Comparison of ENCODE assay signal across 21 cellular contexts in genomic region chr3:86960551-86960950, GRCh38. TPM values are rescaled to one million over a fixed set of nuclear protein-coding genes. Genes with fewer than 3 reads are reported as not detected.
A peak's percentile ranks its signal among the peaks of the same experiment; 100 is the strongest.
DNase-seq lines count a peak whose midpoint lies in the region; ATAC-seq and TF ChIP-seq lines count a peak whose summit lies in the region.
"Had no signal": no experiment of that assay in that cellular context is flagged by ENCODE, and none has a peak within 500 bp of the region (broad histone marks: within the 10 kb centered on the region; RNA-seq: fewer than 3 reads in every experiment).

No MANE protein-coding gene starts in this region.

- no peak overlapping the region for H3K27ac ChIP-seq in breast epithelium
- H3K27ac ChIP-seq in RWPE2 (ENCODE audit: poor library complexity, severe bottlenecking): no peak overlapping the region
- H3K27ac ChIP-seq: 22Rv1, SK-N-MC had no signal

- CTCF ChIA-PET in MCF 10A (lab: Yijun Ruan, JAX): interaction anchor here (0.5 to 1.4 kb wide), 5 partner anchors 8 to 125 kb away, joined by 3 to 4 read pairs (median 3); no protein-coding TSS in a partner anchor

- intact Hi-C loops in MCF 10A (cut with micrococcal nuclease) (no loop called here), breast epithelium (cut with DNase I; ENCODE audit: low total_unique reads) (no loop called here)
- intact Hi-C loops in activated CD4-positive, alpha-beta T cell treated with anti-CD3 and anti-CD28 coated beads, Interleukin-2, amount 10 ng/mL, durations not matched to agents 24 days and 14 days (cut with micrococcal nuclease): no loop called here

- DNase-seq in MCF 10A (ENCODE audit: unreplicated experiment) (no peak), breast epithelium (ENCODE audit: low spot score in 2 of 2) (no peak), RWPE2 (ENCODE audit: low spot score) (no peak), fibroblast of villous mesenchyme (ENCODE audit: low read depth) (peak; percentile 48)
- no peak for DNase-seq in activated naive CD8-positive, alpha-beta T cell treated with anti-CD3 and anti-CD28 coated beads for 36 hours
- no peak for DNase-seq in activated CD4-positive, alpha-beta T cell treated with anti-CD3 and anti-CD28 coated beads, Interleukin-2, amount 10 ng/mL, durations not matched to agents 24 days and 14 days
- DNase-seq: CD4-positive, alpha-beta memory T cell; H9; NCI-H1092 treated with DMSO at 0.1 percent for 48 hours; NCI-H1694; NCI-H510A treated with DMSO at 0.1 percent for 48 hours; NCI-H82; T-cell had no signal

- POLR2A ChIA-PET in MCF 10A (lab: Yijun Ruan, JAX): interaction anchor here (0.6 to 1.6 kb wide), 4 partner anchors 20 to 35 kb away, joined by 3 to 4 read pairs (median 3); no protein-coding TSS in a partner anchor

- H3K9me3 ChIP-seq in breast epithelium: no peaks in the 10 kb centered on the region
- H3K9me3 ChIP-seq in RWPE2 (ENCODE audit: severe bottlenecking): no peaks in the 10 kb centered on the region

- peak overlapping the region; percentile 94 for H3K27ac Mint-ChIP-seq in MCF 10A (ENCODE audit: low read depth, unreplicated experiment)
- no peak overlapping the region for H3K27ac Mint-ChIP-seq in activated naive CD8-positive, alpha-beta T cell treated with anti-CD3 and anti-CD28 coated beads for 36 hours
- H3K27ac Mint-ChIP-seq in activated CD4-positive, alpha-beta T cell treated with anti-CD3 and anti-CD28 coated beads, Interleukin-2, amount 10 ng/mL, durations not matched to agents 24 days and 14 days: no peak overlapping the region
- H3K27ac Mint-ChIP-seq: CD4-positive, alpha-beta memory T cell; H9; T-cell had no signal

- H3K4me1 Mint-ChIP-seq in MCF 10A (ENCODE audit: insufficient read depth, unreplicated experiment): peaks cover 25% of the 10 kb centered on the region
- no peaks in the 10 kb centered on the region for H3K4me1 Mint-ChIP-seq in activated naive CD8-positive, alpha-beta T cell treated with anti-CD3 and anti-CD28 coated beads for 36 hours
- no peaks in the 10 kb centered on the region for H3K4me1 Mint-ChIP-seq in activated CD4-positive, alpha-beta T cell treated with anti-CD3 and anti-CD28 coated beads, Interleukin-2, amount 10 ng/mL, durations not matched to agents 24 days and 14 days
- H3K4me1 Mint-ChIP-seq: CD4-positive, alpha-beta memory T cell; T-cell had no signal

- no peak for TF ChIP-seq CTCF in MCF 10A (IDR thresholded peaks at IDR 0.05; ENCODE audit: unreplicated experiment)
- no peak for TF ChIP-seq CTCF in breast epithelium (IDR thresholded peaks at IDR 0.05)
- TF ChIP-seq CTCF in RWPE2 (IDR thresholded peaks at IDR 0.05; ENCODE audit: poor library complexity, severe bottlenecking): no peak
- no peak for TF ChIP-seq CTCF in fibroblast of villous mesenchyme (IDR thresholded peaks at IDR 0.05; ENCODE audit: insufficient read depth, low read depth, low read length)

- ATAC-seq in RWPE2 (ENCODE audit: low read depth) (0 out of 3 replicates have a peak, but pooled peaks have one; percentile 46), HG02981 (IDR thresholded peaks at IDR 0.05; ENCODE audit: unreplicated experiment) (no peak), GM18858 (IDR thresholded peaks at IDR 0.05; ENCODE audit: unreplicated experiment) (no peak)
- ATAC-seq: GM12878, K562, Panc1, Right ventricle myocardium inferior, T-cell had no signal

- no peak overlapping the region for H3K4me3 Mint-ChIP-seq in MCF 10A (ENCODE audit: unreplicated experiment)
- no peak overlapping the region for H3K4me3 Mint-ChIP-seq in activated naive CD8-positive, alpha-beta T cell treated with anti-CD3 and anti-CD28 coated beads for 36 hours
- no peak overlapping the region for H3K4me3 Mint-ChIP-seq in activated CD4-positive, alpha-beta T cell treated with anti-CD3 and anti-CD28 coated beads, Interleukin-2, amount 10 ng/mL, durations not matched to agents 24 days and 14 days
- H3K4me3 Mint-ChIP-seq: CD4-positive, alpha-beta memory T cell; H9; T-cell had no signal

- H3K27me3 ChIP-seq in breast epithelium: no peaks in the 10 kb centered on the region
- H3K27me3 ChIP-seq in RWPE2 (ENCODE audit: insufficient read depth, poor library complexity, severe bottlenecking): no peaks in the 10 kb centered on the region

- H3K4me1 ChIP-seq in breast epithelium (no peaks in the 10 kb centered on the region), RWPE2 (ENCODE audit: insufficient read depth, poor library complexity, severe bottlenecking) (peaks cover 11% of the 10 kb centered on the region)

- no peaks in the 10 kb centered on the region for H3K27me3 Mint-ChIP-seq in MCF 10A (ENCODE audit: insufficient read depth, unreplicated experiment)
- no peaks in the 10 kb centered on the region for H3K27me3 Mint-ChIP-seq in activated naive CD8-positive, alpha-beta T cell treated with anti-CD3 and anti-CD28 coated beads for 36 hours
- no peaks in the 10 kb centered on the region for H3K27me3 Mint-ChIP-seq in activated CD4-positive, alpha-beta T cell treated with anti-CD3 and anti-CD28 coated beads, Interleukin-2, amount 10 ng/mL, durations not matched to agents 24 days and 14 days
- H3K27me3 Mint-ChIP-seq: CD4-positive, alpha-beta memory T cell; T-cell had no signal

- H3K4me3 ChIP-seq in breast epithelium (no peak overlapping the region), RWPE2 (ENCODE audit: severe bottlenecking) (no peak overlapping the region), fibroblast of villous mesenchyme (ENCODE audit: low read depth, low read length) (no peak overlapping the region)
- H3K4me3 ChIP-seq: GM12878, K562, SK-N-MC had no signal

- H3K36me3 ChIP-seq in breast epithelium: no peaks in the 10 kb centered on the region
- no peaks in the 10 kb centered on the region for H3K36me3 ChIP-seq in RWPE2 (ENCODE audit: low read depth)

- TF ChIP-seq POLR2A in breast epithelium (IDR thresholded peaks at IDR 0.05): no peak

- no peaks in the 10 kb centered on the region for H3K9me3 Mint-ChIP-seq in MCF 10A (ENCODE audit: unreplicated experiment)
- no peaks in the 10 kb centered on the region for H3K9me3 Mint-ChIP-seq in activated naive CD8-positive, alpha-beta T cell treated with anti-CD3 and anti-CD28 coated beads for 36 hours
- H3K9me3 Mint-ChIP-seq in activated CD4-positive, alpha-beta T cell treated with anti-CD3 and anti-CD28 coated beads, Interleukin-2, amount 10 ng/mL, durations not matched to agents 24 days and 14 days: no peaks in the 10 kb centered on the region
- H3K9me3 Mint-ChIP-seq: H9 had no signal

- BruUV-seq in MCF 10A (replicated peaks; lab: Mats Ljungman, UMichigan): no TSS peak

- H3K36me3 Mint-ChIP-seq in MCF 10A (ENCODE audit: insufficient read depth, unreplicated experiment): peaks cover 58% of the 10 kb centered on the region
- H3K36me3 Mint-ChIP-seq in activated naive CD8-positive, alpha-beta T cell treated with anti-CD3 and anti-CD28 coated beads for 36 hours: no peaks in the 10 kb centered on the region
- no peaks in the 10 kb centered on the region for H3K36me3 Mint-ChIP-seq in activated CD4-positive, alpha-beta T cell treated with anti-CD3 and anti-CD28 coated beads, Interleukin-2, amount 10 ng/mL, durations not matched to agents 24 days and 14 days (ENCODE audit: low read depth)
- H3K36me3 Mint-ChIP-seq: CD4-positive, alpha-beta memory T cell; T-cell had no signal

RNA-seq across cellular contexts. Expression of gene VGLL3, which starts 30.4 kb away (rescaled TPM):
- total RNA-seq in MCF 10A (2022) (6.3 and 12.2 TPM in 2 replicates), breast epithelium (10 to 100 TPM; 17.9 to 60.0 (median 48.5) TPM), fibroblast of villous mesenchyme (102 and 223 TPM in 2 replicates)
- total RNA-seq in activated naive CD8-positive, alpha-beta T cell treated with anti-CD3 and anti-CD28 coated beads for 36 hours: not detected
- not detected in 2 replicates for total RNA-seq in activated CD4-positive, alpha-beta T cell treated with anti-CD3 and anti-CD28 coated beads, Interleukin-2, amount 10 ng/mL, durations not matched to agents 24 days and 14 days
- total RNA-seq: CD4-positive, alpha-beta memory T cell had no signal
